8 cellular contexts compared by ENCODE assay signal in genomic region chr22:30485362-30485988, GRCh38. TPM values are rescaled to one million over a fixed set of nuclear protein-coding genes. Genes with fewer than 3 reads are reported as not detected.
A peak's percentile ranks its signal among the peaks of the same experiment; 100 is the strongest.
DNase-seq lines count a peak whose midpoint lies in the region; ATAC-seq and TF ChIP-seq lines count a peak whose summit lies in the region.

No MANE protein-coding gene starts in this region.

- ATAC-seq in CD4-positive, CD25-positive, alpha-beta regulatory T cell (ENCODE audit: low read depth in 2 of 2), result peak; percentile 82 to 87
- ATAC-seq in activated T-helper 17 cell treated with anti-CD3 and anti-CD28 coated beads, Interleukin-2, amount 50 U/mL, for 72 hours (replicated peaks), result peak; percentile 99
- ATAC-seq in omental fat pad (ENCODE audit: low FRiP score) (peak; percentile 72), HG02870 (IDR thresholded peaks at IDR 0.05; ENCODE audit: unreplicated experiment) (no peak)

- peak; percentile 63 to 73 (median 67) for DNase-seq in CD4-positive, CD25-positive, alpha-beta regulatory T cell
- DNase-seq in H7, result peak; percentile 98
- DNase-seq in RKO (ENCODE audit: low spot score), result peak; percentile 58
- DNase-seq in foreskin fibroblast, result peak; percentile 28 to 78
- peak; percentile 40 for DNase-seq in omental fat pad (ENCODE audit: low spot score)
- DNase-seq in suprapubic skin (ENCODE audit: low spot score in 2 of 2), result no peak

- WGBS in suprapubic skin, result 42% methylated on average over 13 of the region's 18 CpGs

- no peaks in the 10 kb centered on the region for H3K36me3 ChIP-seq in CD4-positive, CD25-positive, alpha-beta regulatory T cell (ENCODE audit: control insufficient read depth, insufficient read depth, low read length)
- H3K36me3 ChIP-seq in H7 (replicated peaks; ENCODE audit: control insufficient read depth, insufficient read depth, low read length), result no peaks in the 10 kb centered on the region
- H3K36me3 ChIP-seq in suprapubic skin, result no peaks in the 10 kb centered on the region

- H3K27me3 ChIP-seq in CD4-positive, CD25-positive, alpha-beta regulatory T cell (ENCODE audit: control insufficient read depth, insufficient read depth, low read length), result no peaks in the 10 kb centered on the region
- H3K27me3 ChIP-seq in H7 (ENCODE audit: control insufficient read depth, insufficient read depth, low read length) (no peaks in the 10 kb centered on the region), suprapubic skin (peaks cover 2% of the 10 kb centered on the region)

- H3K27ac ChIP-seq in CD4-positive, CD25-positive, alpha-beta regulatory T cell (ENCODE audit: insufficient read depth, low read length, poor library complexity, severe bottlenecking), result no peak overlapping the region
- no peak overlapping the region for H3K27ac ChIP-seq in suprapubic skin

- peaks cover 3% of the 10 kb centered on the region for H3K4me1 ChIP-seq in CD4-positive, CD25-positive, alpha-beta regulatory T cell (ENCODE audit: control insufficient read depth, insufficient read depth, low read length, poor library complexity, severe bottlenecking)
- no peaks in the 10 kb centered on the region for H3K4me1 ChIP-seq in suprapubic skin

- H3K4me1 Mint-ChIP-seq in CD4-positive, CD25-positive, alpha-beta regulatory T cell, result no peaks in the 10 kb centered on the region
- H3K4me1 Mint-ChIP-seq in activated T-helper 17 cell treated with anti-CD3 and anti-CD28 coated beads, Interleukin-2, amount 50 U/mL, for 72 hours, result no peaks in the 10 kb centered on the region

- H3K4me3 ChIP-seq in CD4-positive, CD25-positive, alpha-beta regulatory T cell (ENCODE audit: low read depth, low read length), result no peak overlapping the region
- H3K4me3 ChIP-seq in H7 (ENCODE audit: insufficient read depth, low read depth, low read length), result no peak overlapping the region
- H3K4me3 ChIP-seq in foreskin fibroblast (ENCODE audit: low read depth in 1 of 2, low read length in 2 of 2), result no peak overlapping the region
- no peak overlapping the region for H3K4me3 ChIP-seq in suprapubic skin

- peak; percentile 75 for TF ChIP-seq CTCF in foreskin fibroblast (IDR thresholded peaks at IDR 0.05; ENCODE audit: low read depth, low read length)
- TF ChIP-seq CTCF in omental fat pad (IDR thresholded peaks at IDR 0.05), result peak in 2 of 3 donors; percentile 24 to 88
- peak; percentile 81 to 92 for TF ChIP-seq CTCF in suprapubic skin (IDR thresholded peaks at IDR 0.05)

- no peaks in the 10 kb centered on the region for H3K9me3 ChIP-seq in CD4-positive, CD25-positive, alpha-beta regulatory T cell (ENCODE audit: control insufficient read depth in 2 of 2, low read length in 2 of 2)
- no peaks in the 10 kb centered on the region for H3K9me3 ChIP-seq in suprapubic skin

- no peak for TF ChIP-seq EP300 in suprapubic skin (IDR thresholded peaks at IDR 0.05)

- H3K9me3 Mint-ChIP-seq in CD4-positive, CD25-positive, alpha-beta regulatory T cell, result no peaks in the 10 kb centered on the region
- no peaks in the 10 kb centered on the region for H3K9me3 Mint-ChIP-seq in activated T-helper 17 cell treated with anti-CD3 and anti-CD28 coated beads, Interleukin-2, amount 50 U/mL, for 72 hours

- no peaks in the 10 kb centered on the region for H3K36me3 Mint-ChIP-seq in CD4-positive, CD25-positive, alpha-beta regulatory T cell
- no peaks in the 10 kb centered on the region for H3K36me3 Mint-ChIP-seq in activated T-helper 17 cell treated with anti-CD3 and anti-CD28 coated beads, Interleukin-2, amount 50 U/mL, for 72 hours (ENCODE audit: low read depth)

- no peak for TF ChIP-seq POLR2A in suprapubic skin (IDR thresholded peaks at IDR 0.05)

- no peak overlapping the region for H3K4me3 Mint-ChIP-seq in CD4-positive, CD25-positive, alpha-beta regulatory T cell
- H3K4me3 Mint-ChIP-seq in activated T-helper 17 cell treated with anti-CD3 and anti-CD28 coated beads, Interleukin-2, amount 50 U/mL, for 72 hours, result no peak overlapping the region

- H3K27me3 Mint-ChIP-seq in CD4-positive, CD25-positive, alpha-beta regulatory T cell, result peaks cover 13% of the 10 kb centered on the region
- H3K27me3 Mint-ChIP-seq in activated T-helper 17 cell treated with anti-CD3 and anti-CD28 coated beads, Interleukin-2, amount 50 U/mL, for 72 hours, result peaks cover 7% of the 10 kb centered on the region

- no peak overlapping the region for H3K27ac Mint-ChIP-seq in CD4-positive, CD25-positive, alpha-beta regulatory T cell
- no peak overlapping the region for H3K27ac Mint-ChIP-seq in activated T-helper 17 cell treated with anti-CD3 and anti-CD28 coated beads, Interleukin-2, amount 50 U/mL, for 72 hours

RNA-seq across cellular contexts. Expression of gene SEC14L3, which starts 13.7 kb away (rescaled TPM):
- not detected for total RNA-seq in CD4-positive, CD25-positive, alpha-beta regulatory T cell
- polyA plus RNA-seq in CD4-positive, CD25-positive, alpha-beta regulatory T cell, result not detected
- not detected in 2 replicates for total RNA-seq in H7 (2014; rRNA removed; shearing (Covaris generic))
- not detected for total RNA-seq in activated T-helper 17 cell treated with anti-CD3 and anti-CD28 coated beads, Interleukin-2, amount 50 U/mL, for 72 hours
- total RNA-seq in omental fat pad (not detected), suprapubic skin (not detected)

RNA-seq across cellular contexts. Expression of gene SEC14L4, which starts 20.0 kb away (rescaled TPM):
- not detected for total RNA-seq in CD4-positive, CD25-positive, alpha-beta regulatory T cell
- not detected for polyA plus RNA-seq in CD4-positive, CD25-positive, alpha-beta regulatory T cell
- total RNA-seq in H7 (2014; rRNA removed; shearing (Covaris generic)), result not detected in 2 replicates
- not detected for total RNA-seq in activated T-helper 17 cell treated with anti-CD3 and anti-CD28 coated beads, Interleukin-2, amount 50 U/mL, for 72 hours
- total RNA-seq in omental fat pad (under 1 TPM in 1 of 4 donors, not detected in 3; 0.46 TPM), suprapubic skin (1 to 10 TPM; 2.2 to 3.3 (median 2.7) TPM)

RNA-seq across cellular contexts. Expression of gene MTFP1, which starts 59.9 kb away (rescaled TPM):
- total RNA-seq in CD4-positive, CD25-positive, alpha-beta regulatory T cell, result 111 TPM
- polyA plus RNA-seq in CD4-positive, CD25-positive, alpha-beta regulatory T cell, result 10 to 100 TPM; 38.3 to 48.9 (median 43.8) TPM
- 96.3 and 117 TPM in 2 replicates for total RNA-seq in H7 (2014; rRNA removed; shearing (Covaris generic))
- 10 to 100 TPM; 42.4 to 51.3 TPM for total RNA-seq in activated T-helper 17 cell treated with anti-CD3 and anti-CD28 coated beads, Interleukin-2, amount 50 U/mL, for 72 hours
- 10 to 100 TPM; 11.2 to 14.7 (median 14.1) TPM for total RNA-seq in omental fat pad
- 10 to 100 TPM in 1 of 4 donors, 1 to 10 TPM in 3; 2.5 to 13.7 (median 3.5) TPM for total RNA-seq in suprapubic skin

Comparison
In these comparisons a context has a peak if more than half of its experiments do, and no peak if none do; other contexts are left out.
1. DNase-seq: peak in CD4-positive, CD25-positive, alpha-beta regulatory T cell (3 of 3), H7 (single experiment), RKO (single experiment), foreskin fibroblast (2 of 2) and omental fat pad (single experiment); none in suprapubic skin (0 of 2).
2. Peak in every context shown above with its lines, with median percentiles within 50 percentile points of each other: CTCF ChIP-seq.